10 cellular contexts compared by ENCODE assay signal in genomic region chr10:89393898-89394297, GRCh38. TPM values are rescaled to one million over a fixed set of nuclear protein-coding genes. Genes with fewer than 3 reads are reported as not detected.
DNase-seq lines count a peak whose midpoint lies in the region; ATAC-seq and TF ChIP-seq lines count a peak whose summit lies in the region.
"Had no signal": no experiment of that assay in that cellular context is flagged by ENCODE, and none has a peak within 500 bp of the region (broad histone marks: within the 10 kb centered on the region; RNA-seq: fewer than 3 reads in every experiment).

No MANE protein-coding gene starts in this region.

- peaks cover 0 to 78% (median 58%) of the 10 kb centered on the region in 9 donors for H3K4me1 ChIP-seq in heart right ventricle
- peaks cover 17% of the 10 kb centered on the region for H3K4me1 ChIP-seq in adipocyte (ENCODE audit: control insufficient read depth, insufficient read depth, low read length)
- H3K4me1 ChIP-seq in right lobe of liver, result peaks cover 0 to 19% (median 7%) of the 10 kb centered on the region in 4 donors
- H3K4me1 ChIP-seq in upper lobe of right lung, result peaks cover 27% of the 10 kb centered on the region

- H3K27ac ChIP-seq in heart right ventricle, result peak overlapping the region in 7 of 10 donors; percentile 83 to 97 (median 90)
- peak overlapping the region in 1 of 3 donors; percentile 99 for H3K27ac ChIP-seq in right lobe of liver
- peak overlapping the region; percentile 88 for H3K27ac ChIP-seq in upper lobe of right lung

- ATAC-seq in heart right ventricle (no peak), left cardiac atrium (no peak), right lobe of liver (no peak), upper lobe of right lung (no peak)

- H3K27me3 ChIP-seq in heart right ventricle (no peaks in the 10 kb centered on the region), adipocyte (replicated peaks; ENCODE audit: control insufficient read depth, insufficient read depth, low read length) (no peaks in the 10 kb centered on the region), right lobe of liver (no peaks in the 10 kb centered on the region), upper lobe of right lung (no peaks in the 10 kb centered on the region)

- 22% methylated on average over 3 of the region's 3 CpGs for WGBS in heart right ventricle, 2 donors
- WGBS in right lobe of liver (ENCODE audit: insufficient coverage, low coverage, low lambda C conversion rate, missing lambda C conversion rate), result 5% methylated on average over 3 of the region's 3 CpGs

- H3K36me3 ChIP-seq in heart right ventricle (peaks cover 0 to 15% (median 0%) of the 10 kb centered on the region in 9 donors), adipocyte (ENCODE audit: control insufficient read depth, insufficient read depth, low read length, severe bottlenecking) (no peaks in the 10 kb centered on the region), right lobe of liver (no peaks in the 10 kb centered on the region), upper lobe of right lung (no peaks in the 10 kb centered on the region)

- H3K4me3 ChIP-seq in heart right ventricle, result peak overlapping the region; percentile 19 to 78 (median 62)
- peak overlapping the region; percentile 92 for H3K4me3 ChIP-seq in adipocyte (ENCODE audit: low read length)
- peak overlapping the region in 2 of 3 donors; percentile 59 to 67 for H3K4me3 ChIP-seq in right lobe of liver
- peak overlapping the region; percentile 62 for H3K4me3 ChIP-seq in upper lobe of right lung

- no peak for TF ChIP-seq POLR2A in right lobe of liver (IDR thresholded peaks at IDR 0.05)

- intact Hi-C loops in heart right ventricle (cut with DNase I) (loop anchor here in 2 of 10 donors (2.0 to 5.0 kb wide), 2 partner anchors 21 to 137 kb away; partner anchors contain the start of gene IFIT5 (in 1 of the 2)), left cardiac atrium (cut with DNase I) (no loop called here), right lobe of liver (cut with DNase I) (no loop called here), upper lobe of right lung (cut with DNase I) (no loop called here)

- no peak overlapping the region for H3K9ac ChIP-seq in adipocyte (ENCODE audit: low read length)

- no peak for TF ChIP-seq CTCF in heart right ventricle (IDR thresholded peaks at IDR 0.05)
- no peak for TF ChIP-seq CTCF in right lobe of liver (IDR thresholded peaks at IDR 0.05)
- no peak for TF ChIP-seq CTCF in upper lobe of right lung (IDR thresholded peaks at IDR 0.05)

- in situ Hi-C loops in KBM-7 (cut with MboI; ENCODE audit: low pct_unique_long_range_greater_than_20kb, low sequenced_read_pairs), result no loop called here

- DNase-seq in heart right ventricle (no peak), left cardiac atrium (no peak), adipocyte (ENCODE audit: low read depth) (no peak), right lobe of liver (no peak), upper lobe of right lung (no peak), DMS 273 (lab: John Stamatoyannopoulos, UW; ENCODE audit: unreplicated experiment) (no peak), KBM-7 (no peak)
- DNase-seq in activated naive CD4-positive, alpha-beta T cell treated with Interleukin-2 at 50 U/mL for 16 hours, result no peak
- DNase-seq: NCI-H1048 had no signal

- peaks cover 0 to 9% (median 0%) of the 10 kb centered on the region in 11 donors for H3K9me3 ChIP-seq in heart right ventricle
- H3K9me3 ChIP-seq in adipocyte (ENCODE audit: control insufficient read depth, low read length), result no peaks in the 10 kb centered on the region
- H3K9me3 ChIP-seq in right lobe of liver, result no peaks in the 10 kb centered on the region
- H3K9me3 ChIP-seq in upper lobe of right lung, result no peaks in the 10 kb centered on the region

RNA-seq across cellular contexts. Expression of gene IFIT1, which starts 1.5 kb away (rescaled TPM):
- 10 to 100 TPM; 18.8 to 50.1 (median 30.1) TPM for total RNA-seq in heart right ventricle
- 10 to 100 TPM in 1 of 2 donors, 1 to 10 TPM in 1; 5.1 to 20.8 TPM for polyA plus RNA-seq in heart right ventricle
- total RNA-seq in left cardiac atrium, result 10 to 100 TPM; 15.3 to 20.6 TPM
- 10 to 100 TPM in 3 of 6 experiments, 1 to 10 TPM in 3; 3.6 to 12.9 (median 10.0) TPM for total RNA-seq in right lobe of liver
- 51.1 TPM for total RNA-seq in upper lobe of right lung

RNA-seq across cellular contexts. Expression of gene IFIT1B, which starts 16.0 kb away (rescaled TPM):
- under 1 TPM in 1 of 10 donors, not detected in 9; 0.21 TPM for total RNA-seq in heart right ventricle
- not detected for polyA plus RNA-seq in heart right ventricle
- total RNA-seq in left cardiac atrium, result not detected
- 1 to 10 TPM in 1 of 6 experiments, not detected in 5; 1.2 TPM for total RNA-seq in right lobe of liver
- total RNA-seq in upper lobe of right lung, result not detected
- polyA plus RNA-seq: lung had no signal

RNA-seq across cellular contexts. Expression of gene IFIT5, which starts 20.5 kb away (rescaled TPM):
- total RNA-seq in heart right ventricle (10 to 100 TPM in 8 of 10 donors, 1 to 10 TPM in 2; 8.3 to 16.9 (median 11.2) TPM), left cardiac atrium (10 to 100 TPM; 10.1 to 14.5 TPM), right lobe of liver (10 to 100 TPM in 2 of 6 experiments, 1 to 10 TPM in 4; 4.4 to 11.2 (median 8.3) TPM), upper lobe of right lung (24.4 TPM)
- 1 to 10 TPM; 5.4 to 7.0 TPM for polyA plus RNA-seq in heart right ventricle
